Comparison of ENCODE assay signal across 1 cellular context in the genomic region with DNA sequence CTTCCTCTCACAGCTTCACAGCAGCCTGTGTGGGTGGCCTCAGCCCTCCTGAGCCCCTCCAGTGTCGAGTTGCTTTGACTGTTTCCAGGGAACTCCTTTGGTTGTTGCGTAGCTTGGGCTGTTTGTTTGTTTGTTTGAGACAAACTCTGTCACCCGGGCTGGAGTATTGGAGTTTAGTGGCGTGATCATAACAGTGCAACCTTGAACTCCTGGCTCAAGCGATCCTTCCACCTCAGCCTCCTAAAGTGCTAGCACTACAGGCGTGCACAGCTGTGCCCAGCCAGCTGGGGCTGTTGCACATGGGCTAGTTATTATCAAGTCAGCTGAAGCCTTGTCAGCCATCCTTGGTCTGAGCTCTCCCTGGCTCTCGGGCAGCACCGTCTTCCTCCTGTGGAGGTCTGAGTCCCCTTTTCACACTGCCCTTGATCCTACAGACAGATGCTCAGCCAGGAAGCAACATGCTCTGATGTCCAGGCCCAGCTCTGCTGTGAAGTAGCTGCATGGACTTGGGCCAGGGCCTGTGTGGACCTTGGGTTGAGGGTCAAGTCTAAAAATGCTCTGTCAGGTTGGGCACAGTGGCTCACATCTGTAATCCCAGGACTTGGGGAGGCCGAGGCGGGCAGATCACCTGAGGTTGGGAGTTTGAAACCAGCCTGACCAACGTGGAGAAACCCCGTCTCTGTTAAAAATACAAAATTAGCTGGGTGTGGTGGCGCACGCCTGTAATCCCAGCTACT.
TF ChIP-seq lines count a peak whose summit lies in the region.

No MANE protein-coding gene starts in this region.

TF ChIP-seq in HepG2, 621 proteins besides CTCF, POLR2A, EP300 and RAD21 (continued from another document):
- TF ChIP-seq SETDB1 (CRISPR knock-in tag; IDR thresholded peaks at IDR 0.05; ENCODE audit: borderline replicate concordance) (no peak), IRF2 (CRISPR knock-in tag; IDR thresholded peaks at IDR 0.05) (peak; percentile 31; the same call in 1 of the 2 replicates), SP140L (CRISPR knock-in tag; IDR thresholded peaks at IDR 0.05; ENCODE audit: borderline replicate concordance) (no peak), FLYWCH1 (CRISPR knock-in tag; IDR thresholded peaks at IDR 0.05) (no peak), TBX3 (IDR thresholded peaks at IDR 0.05; ENCODE audit: borderline replicate concordance) (peak; percentile 42; the same call in 1 of the 2 replicates), HOXA9 (CRISPR knock-in tag; IDR thresholded peaks at IDR 0.05; ENCODE audit: borderline replicate concordance) (no peak), FOXO1 (CRISPR knock-in tag; IDR thresholded peaks at IDR 0.05) (no peak), ZNF124 (CRISPR knock-in tag; IDR thresholded peaks at IDR 0.05) (peak; percentile 38; the same call in 1 of the 2 replicates), MEF2D (CRISPR knock-in tag; IDR thresholded peaks at IDR 0.05) (peak; percentile 62; the same call in 1 of the 2 replicates), ZNF770 (CRISPR knock-in tag; IDR thresholded peaks at IDR 0.05) (peak; percentile 86), ZNF766 (CRISPR knock-in tag; IDR thresholded peaks at IDR 0.05; ENCODE audit: borderline replicate concordance) (no peak; the same call in 1 of the 2 replicates), HMG20B (CRISPR knock-in tag; conservative IDR thresholded peaks at IDR 0.05) (no peak), ARID4A (CRISPR knock-in tag; IDR thresholded peaks at IDR 0.05; ENCODE audit: borderline replicate concordance) (peak; percentile 71; the same call in 1 of the 2 replicates), MEIS2 (CRISPR knock-in tag; IDR thresholded peaks at IDR 0.05) (no peak), NCOR1 (IDR thresholded peaks at IDR 0.05; ENCODE audit: borderline replicate concordance, low read length) (peak; percentile 75), ELF1 (CRISPR knock-in tag; IDR thresholded peaks at IDR 0.05) (0 out of 2 replicates have a peak, but pooled peaks have one; percentile 18), ZNF460 (CRISPR knock-in tag; IDR thresholded peaks at IDR 0.05; ENCODE audit: borderline replicate concordance) (peak; percentile 88; the same call in 1 of the 2 replicates), ZNF20 (CRISPR knock-in tag; IDR thresholded peaks at IDR 0.05) (no peak), MED8 (CRISPR knock-in tag; IDR thresholded peaks at IDR 0.05; ENCODE audit: insufficient replicate concordance) (no peak), FOSL2 (CRISPR knock-in tag; IDR thresholded peaks at IDR 0.05) (0 out of 2 replicates have a peak, but pooled peaks have one; percentile 8), ZNF121 (CRISPR knock-in tag; IDR thresholded peaks at IDR 0.05) (peak; percentile 66; the same call in 1 of the 2 replicates), GLMP (CRISPR knock-in tag; IDR thresholded peaks at IDR 0.05; ENCODE audit: borderline replicate concordance) (no peak), CREB1 (IDR thresholded peaks at IDR 0.05) (0 out of 2 replicates have a peak, but pooled peaks have one; percentile 16), CREB1 (CRISPR knock-in tag; IDR thresholded peaks at IDR 0.05) (no peak), RARA (CRISPR knock-in tag; IDR thresholded peaks at IDR 0.05) (peak; percentile 74), NR2C2 (CRISPR knock-in tag; IDR thresholded peaks at IDR 0.05; ENCODE audit: borderline replicate concordance) (peak; percentile 45; the same call in 1 of the 2 replicates), HNF4A (CRISPR knock-in tag; IDR thresholded peaks at IDR 0.05) (peak; percentile 57), ZNF468 (CRISPR knock-in tag; IDR thresholded peaks at IDR 0.05) (no peak), BHLHE40 (IDR thresholded peaks at IDR 0.05; ENCODE audit: low read length) (no peak), ZNF607 (CRISPR knock-in tag; IDR thresholded peaks at IDR 0.05; ENCODE audit: borderline replicate concordance) (no peak; the same call in 1 of the 2 replicates), KDM4B (CRISPR knock-in tag; IDR thresholded peaks at IDR 0.05) (no peak), MAFG (CRISPR knock-in tag; IDR thresholded peaks at IDR 0.05) (no peak), NONO (IDR thresholded peaks at IDR 0.05) (no peak), NONO (CRISPR knock-in tag; conservative IDR thresholded peaks at IDR 0.05) (0 out of 2 replicates have a peak, but pooled peaks have one; percentile 22), GATAD2A (CRISPR knock-in tag; IDR thresholded peaks at IDR 0.05) (peak; percentile 58), ZSCAN12 (CRISPR knock-in tag; IDR thresholded peaks at IDR 0.05) (no peak), HDAC2 (CRISPR knock-in tag; IDR thresholded peaks at IDR 0.05) (0 out of 2 replicates have a peak, but pooled peaks have one; percentile 13), ZNF451 (CRISPR knock-in tag; IDR thresholded peaks at IDR 0.05) (no peak), NR2F1 (CRISPR knock-in tag; IDR thresholded peaks at IDR 0.05) (peak in 1 of 2 experiments; percentile 50; a peak in 2 of 4 replicates), ZNF772 (CRISPR knock-in tag; IDR thresholded peaks at IDR 0.05) (no peak)
- TF ChIP-seq, protein P1, sequence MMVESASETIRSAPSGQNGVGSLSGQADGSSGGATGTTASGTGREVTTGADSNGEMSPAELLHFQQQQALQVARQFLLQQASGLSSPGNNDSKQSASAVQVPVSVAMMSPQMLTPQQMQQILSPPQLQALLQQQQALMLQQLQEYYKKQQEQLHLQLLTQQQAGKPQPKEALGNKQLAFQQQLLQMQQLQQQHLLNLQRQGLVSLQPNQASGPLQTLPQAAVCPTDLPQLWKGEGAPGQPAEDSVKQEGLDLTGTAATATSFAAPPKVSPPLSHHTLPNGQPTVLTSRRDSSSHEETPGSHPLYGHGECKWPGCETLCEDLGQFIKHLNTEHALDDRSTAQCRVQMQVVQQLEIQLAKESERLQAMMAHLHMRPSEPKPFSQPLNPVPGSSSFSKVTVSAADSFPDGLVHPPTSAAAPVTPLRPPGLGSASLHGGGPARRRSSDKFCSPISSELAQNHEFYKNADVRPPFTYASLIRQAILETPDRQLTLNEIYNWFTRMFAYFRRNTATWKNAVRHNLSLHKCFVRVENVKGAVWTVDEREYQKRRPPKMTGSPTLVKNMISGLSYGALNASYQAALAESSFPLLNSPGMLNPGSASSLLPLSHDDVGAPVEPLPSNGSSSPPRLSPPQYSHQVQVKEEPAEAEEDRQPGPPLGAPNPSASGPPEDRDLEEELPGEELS (CRISPR knock-in tag; IDR thresholded peaks at IDR 0.05): peak; percentile 83
- TF ChIP-seq, protein P2, sequence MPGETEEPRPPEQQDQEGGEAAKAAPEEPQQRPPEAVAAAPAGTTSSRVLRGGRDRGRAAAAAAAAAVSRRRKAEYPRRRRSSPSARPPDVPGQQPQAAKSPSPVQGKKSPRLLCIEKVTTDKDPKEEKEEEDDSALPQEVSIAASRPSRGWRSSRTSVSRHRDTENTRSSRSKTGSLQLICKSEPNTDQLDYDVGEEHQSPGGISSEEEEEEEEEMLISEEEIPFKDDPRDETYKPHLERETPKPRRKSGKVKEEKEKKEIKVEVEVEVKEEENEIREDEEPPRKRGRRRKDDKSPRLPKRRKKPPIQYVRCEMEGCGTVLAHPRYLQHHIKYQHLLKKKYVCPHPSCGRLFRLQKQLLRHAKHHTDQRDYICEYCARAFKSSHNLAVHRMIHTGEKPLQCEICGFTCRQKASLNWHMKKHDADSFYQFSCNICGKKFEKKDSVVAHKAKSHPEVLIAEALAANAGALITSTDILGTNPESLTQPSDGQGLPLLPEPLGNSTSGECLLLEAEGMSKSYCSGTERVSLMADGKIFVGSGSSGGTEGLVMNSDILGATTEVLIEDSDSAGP (CRISPR knock-in tag; IDR thresholded peaks at IDR 0.05; ENCODE audit: borderline replicate concordance): peak; percentile 30; the same call in 1 of the 2 replicates
- TF ChIP-seq, protein P3, sequence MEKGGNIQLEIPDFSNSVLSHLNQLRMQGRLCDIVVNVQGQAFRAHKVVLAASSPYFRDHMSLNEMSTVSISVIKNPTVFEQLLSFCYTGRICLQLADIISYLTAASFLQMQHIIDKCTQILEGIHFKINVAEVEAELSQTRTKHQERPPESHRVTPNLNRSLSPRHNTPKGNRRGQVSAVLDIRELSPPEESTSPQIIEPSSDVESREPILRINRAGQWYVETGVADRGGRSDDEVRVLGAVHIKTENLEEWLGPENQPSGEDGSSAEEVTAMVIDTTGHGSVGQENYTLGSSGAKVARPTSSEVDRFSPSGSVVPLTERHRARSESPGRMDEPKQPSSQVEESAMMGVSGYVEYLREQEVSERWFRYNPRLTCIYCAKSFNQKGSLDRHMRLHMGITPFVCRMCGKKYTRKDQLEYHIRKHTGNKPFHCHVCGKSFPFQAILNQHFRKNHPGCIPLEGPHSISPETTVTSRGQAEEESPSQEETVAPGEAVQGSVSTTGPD (CRISPR knock-in tag; IDR thresholded peaks at IDR 0.05): no peak
- TF ChIP-seq, protein P4, sequence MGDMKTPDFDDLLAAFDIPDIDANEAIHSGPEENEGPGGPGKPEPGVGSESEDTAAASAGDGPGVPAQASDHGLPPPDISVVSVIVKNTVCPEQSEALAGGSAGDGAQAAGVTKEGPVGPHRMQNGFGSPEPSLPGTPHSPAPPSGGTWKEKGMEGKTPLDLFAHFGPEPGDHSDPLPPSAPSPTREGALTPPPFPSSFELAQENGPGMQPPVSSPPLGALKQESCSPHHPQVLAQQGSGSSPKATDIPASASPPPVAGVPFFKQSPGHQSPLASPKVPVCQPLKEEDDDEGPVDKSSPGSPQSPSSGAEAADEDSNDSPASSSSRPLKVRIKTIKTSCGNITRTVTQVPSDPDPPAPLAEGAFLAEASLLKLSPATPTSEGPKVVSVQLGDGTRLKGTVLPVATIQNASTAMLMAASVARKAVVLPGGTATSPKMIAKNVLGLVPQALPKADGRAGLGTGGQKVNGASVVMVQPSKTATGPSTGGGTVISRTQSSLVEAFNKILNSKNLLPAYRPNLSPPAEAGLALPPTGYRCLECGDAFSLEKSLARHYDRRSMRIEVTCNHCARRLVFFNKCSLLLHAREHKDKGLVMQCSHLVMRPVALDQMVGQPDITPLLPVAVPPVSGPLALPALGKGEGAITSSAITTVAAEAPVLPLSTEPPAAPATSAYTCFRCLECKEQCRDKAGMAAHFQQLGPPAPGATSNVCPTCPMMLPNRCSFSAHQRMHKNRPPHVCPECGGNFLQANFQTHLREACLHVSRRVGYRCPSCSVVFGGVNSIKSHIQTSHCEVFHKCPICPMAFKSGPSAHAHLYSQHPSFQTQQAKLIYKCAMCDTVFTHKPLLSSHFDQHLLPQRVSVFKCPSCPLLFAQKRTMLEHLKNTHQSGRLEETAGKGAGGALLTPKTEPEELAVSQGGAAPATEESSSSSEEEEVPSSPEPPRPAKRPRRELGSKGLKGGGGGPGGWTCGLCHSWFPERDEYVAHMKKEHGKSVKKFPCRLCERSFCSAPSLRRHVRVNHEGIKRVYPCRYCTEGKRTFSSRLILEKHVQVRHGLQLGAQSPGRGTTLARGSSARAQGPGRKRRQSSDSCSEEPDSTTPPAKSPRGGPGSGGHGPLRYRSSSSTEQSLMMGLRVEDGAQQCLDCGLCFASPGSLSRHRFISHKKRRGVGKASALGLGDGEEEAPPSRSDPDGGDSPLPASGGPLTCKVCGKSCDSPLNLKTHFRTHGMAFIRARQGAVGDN (CRISPR knock-in tag; IDR thresholded peaks at IDR 0.05): peak; percentile 63
- TF ChIP-seq, protein P5, sequence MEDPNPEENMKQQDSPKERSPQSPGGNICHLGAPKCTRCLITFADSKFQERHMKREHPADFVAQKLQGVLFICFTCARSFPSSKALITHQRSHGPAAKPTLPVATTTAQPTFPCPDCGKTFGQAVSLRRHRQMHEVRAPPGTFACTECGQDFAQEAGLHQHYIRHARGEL (CRISPR knock-in tag; IDR thresholded peaks at IDR 0.05): no peak
